ENCODE assay signal across 21 cellular contexts in the genomic region with DNA sequence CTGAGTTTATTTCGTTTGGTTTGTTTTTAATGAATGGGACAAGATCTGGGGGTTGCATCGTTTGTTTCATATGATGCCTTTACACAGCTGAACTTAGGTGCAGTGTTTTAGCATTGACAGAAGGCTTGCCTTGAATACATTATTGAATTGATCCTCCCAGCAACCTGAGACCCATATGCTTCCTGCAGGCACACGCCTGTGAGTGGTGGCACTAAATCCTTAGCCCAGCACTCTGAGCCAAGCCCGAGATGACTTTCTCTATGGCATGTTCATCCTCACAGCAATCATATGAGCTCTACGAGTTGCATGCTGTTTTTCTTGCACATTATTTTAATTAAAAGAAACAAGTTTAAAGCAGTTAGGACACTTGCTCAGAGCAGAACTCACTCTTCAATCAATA.
"Had no signal": no experiment of that assay in that cellular context is flagged by ENCODE, and none has a peak within 500 bp of the region (broad histone marks: within the 10 kb centered on the region; RNA-seq: fewer than 3 reads in every experiment).

No MANE protein-coding gene starts in this region.

- H3K4me2 ChIP-seq: smooth muscle cell had no signal

- H3K9me3 ChIP-seq: neutrophil, thyroid gland, vagina had no signal

- H2AFZ ChIP-seq: parathyroid adenoma had no signal

- DNase-seq: dermis blood vessel endothelial cell; effector memory CD4-positive, alpha-beta T cell; erythroblast; esophagus squamous epithelium; foreskin melanocyte; kidney; natural killer cell; stimulated activated CD4-positive, alpha-beta T cell treated with anti-CD3 and anti-CD28 coated beads, Interleukin-12 subunit alpha, Interleukin-12 subunit beta, amount 100 ng/mL, for 4 hours; stimulated activated CD4-positive, alpha-beta T cell treated with anti-CD3 and anti-CD28 coated beads, Interleukin-1b, Interleukin-23, amount 100 ng/mL, for 48 hours; stimulated activated CD4-positive, alpha-beta T cell treated with anti-CD3 and anti-CD28 coated beads, Interleukin-4, amount 100 ng/mL, for 1 hour; stimulated activated CD8-positive, alpha-beta memory T cell treated with anti-CD3 and anti-CD28 coated beads, Interleukin-4, amount 100 ng/mL, for 48 hours; stimulated activated naive CD4-positive, alpha-beta T cell; stomach; thyroid gland; trophoblast cell had no signal

- H3K4me1 ChIP-seq: esophagus squamous epithelium, thyroid gland, vagina had no signal

- H3K27ac ChIP-seq: coronary artery, esophagus squamous epithelium, neutrophil, parathyroid adenoma, stomach, thyroid gland, vagina had no signal

- H3K27me3 ChIP-seq: neutrophil, stomach, thyroid gland, vagina had no signal

- H3K36me3 ChIP-seq: esophagus squamous epithelium, neutrophil, stomach, thyroid gland, vagina had no signal

- H3K4me3 ChIP-seq: coronary artery, esophagus squamous epithelium, lung, smooth muscle cell, stomach, thyroid gland, vagina had no signal

- H3K79me2 ChIP-seq: parathyroid adenoma had no signal
